14 cellular contexts compared by ENCODE assay signal in the genomic region with DNA sequence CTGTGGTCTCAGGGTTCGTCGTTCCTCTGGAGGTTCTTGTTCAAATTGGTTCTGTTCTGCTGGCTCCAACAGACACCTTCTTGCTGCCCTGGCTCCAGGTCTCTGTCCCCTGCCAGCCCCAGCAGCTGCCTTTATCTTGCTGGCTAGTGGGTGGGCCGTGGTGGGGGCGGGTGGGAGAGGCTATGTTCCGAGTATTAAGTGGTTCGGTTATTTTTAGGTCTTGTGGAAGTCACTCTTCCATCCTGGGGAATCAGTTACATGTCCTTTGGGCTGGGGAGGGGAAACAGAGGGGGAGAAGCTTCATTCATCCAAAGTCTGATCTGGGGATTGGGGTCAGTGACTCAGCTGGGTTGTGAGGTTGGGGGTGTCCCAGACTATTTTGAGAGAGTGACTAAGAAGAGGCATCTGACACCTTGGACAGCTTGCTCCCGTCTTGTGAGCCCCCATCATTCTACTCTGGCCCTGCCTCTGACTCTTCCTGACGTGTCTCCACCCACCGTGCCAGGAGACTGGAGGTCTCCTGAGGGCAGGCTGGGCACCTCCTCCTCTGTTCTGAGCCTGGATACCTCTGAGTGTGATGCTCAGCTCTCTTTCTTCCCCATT. TPM values are rescaled to one million over a fixed set of nuclear protein-coding genes. Genes with fewer than 3 reads are reported as not detected.
DNase-seq lines count a peak whose midpoint lies in the region; ATAC-seq and TF ChIP-seq lines count a peak whose summit lies in the region.
"Had no signal": no experiment of that assay in that cellular context is flagged by ENCODE, and none has a peak within 500 bp of the region (broad histone marks: within the 10 kb centered on the region; RNA-seq: fewer than 3 reads in every experiment).

XIRP1 (minus strand) TSS at position 106 of the 603 bp plus-strand sequence. CDS start 3,150 bp downstream, outside the sequence.

- CTCF ChIA-PET in activated CD4-positive, alpha-beta T cell treated with anti-CD3 and anti-CD28 coated beads for 36 hours (lab: Charles Lee) = interaction anchor here (0.6 to 14.9 kb wide), 14 partner anchors 12 to 671 kb away, joined by 3 to 447 read pairs (median 5); partner anchors contain the start of gene RPSA

- no peak within 1 kb of the TSS for H3K4me2 ChIP-seq in mesenchymal stem cell (ENCODE audit: low read length, poor library complexity, severe bottlenecking)

- intact Hi-C loops in activated CD4-positive, alpha-beta T cell treated with anti-CD3 and anti-CD28 coated beads for 36 hours (cut with DNase I, micrococcal nuclease) = loop anchor here (5.0 kb wide), 2 partner anchors 75 to 190 kb away; partner anchors contain the start of gene SLC25A38 (in 1 of the 2)

- peaks cover 42% of the 10 kb centered on the region for H3K4me1 Mint-ChIP-seq in activated CD4-positive, alpha-beta T cell treated with anti-CD3 and anti-CD28 coated beads for 36 hours
- H3K4me1 Mint-ChIP-seq in activated T-helper 17 cell treated with anti-CD3 and anti-CD28 coated beads, Interleukin-2, amount 50 U/mL, for 72 hours = peaks cover 19% of the 10 kb centered on the region

- no peaks in the 10 kb centered on the region for H3K27me3 Mint-ChIP-seq in activated CD4-positive, alpha-beta T cell treated with anti-CD3 and anti-CD28 coated beads for 36 hours
- H3K27me3 Mint-ChIP-seq in activated T-helper 17 cell treated with anti-CD3 and anti-CD28 coated beads, Interleukin-2, amount 50 U/mL, for 72 hours = no peaks in the 10 kb centered on the region

- H3K4me3 Mint-ChIP-seq in activated CD4-positive, alpha-beta T cell treated with anti-CD3 and anti-CD28 coated beads for 36 hours = peak within 1 kb of the TSS; percentile 40
- H3K4me3 Mint-ChIP-seq in activated T-helper 17 cell treated with anti-CD3 and anti-CD28 coated beads, Interleukin-2, amount 50 U/mL, for 72 hours = peak within 1 kb of the TSS; percentile 66
- H3K4me3 Mint-ChIP-seq: activated naive CD8-positive, alpha-beta T cell treated with anti-CD3 and anti-CD28 coated beads, Interleukin-2, amount 10 ng/mL, durations not matched to agents 7 days and 5 days had no signal

- H3K27ac ChIP-seq in mesenchymal stem cell (ENCODE audit: low read length, poor library complexity, severe bottlenecking) = no peak within 1 kb of the TSS

- 74% methylated on average over 9 of the region's 9 CpGs for WGBS in mesenchymal stem cell

- H3K18ac ChIP-seq in mesenchymal stem cell (ENCODE audit: low read depth in 1 of 2, low read length in 2 of 2) = no peak within 1 kb of the TSS

- H3K27me3 ChIP-seq in mesenchymal stem cell (ENCODE audit: control insufficient read depth in 1 of 2, insufficient read depth in 1 of 2, low read length in 2 of 2) = peaks cover 5 to 14% of the 10 kb centered on the region in 2 experiments
- H3K27me3 ChIP-seq in BE2C = no peaks in the 10 kb centered on the region

- POLR2A ChIA-PET in activated CD4-positive, alpha-beta T cell treated with anti-CD3 and anti-CD28 coated beads for 36 hours (lab: Charles Lee) = interaction anchor here (0.6 to 1.2 kb wide), 5 partner anchors 15 to 96 kb away, joined by 3 to 5 read pairs (median 3); no protein-coding TSS in a partner anchor

- H2BK12ac ChIP-seq in mesenchymal stem cell (ENCODE audit: low read length in 2 of 2) = no peak within 1 kb of the TSS

- peak; percentile 64 for DNase-seq in activated CD4-positive, alpha-beta T cell treated with anti-CD3 and anti-CD28 coated beads for 36 hours
- DNase-seq in activated CD4-positive, alpha-beta T cell treated with anti-CD3 and anti-CD28 coated beads, Interleukin-2, amount 50 U/mL, for 1 hour = no peak
- DNase-seq in mesenchymal stem cell (peak; percentile 35), BE2C (no peak)
- peak; percentile 31 to 54 for DNase-seq in stimulated activated CD8-positive, alpha-beta memory T cell treated with anti-CD3 and anti-CD28 coated beads, Interleukin-7, amount 100 ng/mL, for 48 hours (ENCODE audit: extremely low read depth in 1 of 2, low read depth in 1 of 2)
- DNase-seq: activated naive CD8-positive, alpha-beta T cell treated with anti-CD3 and anti-CD28 coated beads, Interleukin-2, amount 10 ng/mL, durations not matched to agents 7 days and 5 days; DMS79; OCI-M1 had no signal

- H3K4me3 ChIP-seq in mesenchymal stem cell (ENCODE audit: insufficient read depth in 1 of 2, low read depth in 1 of 2, low read length in 2 of 2) (no peak within 1 kb of the TSS), BE2C (ENCODE audit: low read depth, low read length) (no peak within 1 kb of the TSS)

- H3K79me1 ChIP-seq in mesenchymal stem cell (replicated peaks; ENCODE audit: low read length, poor library complexity, severe bottlenecking) = no peaks in the 10 kb centered on the region

- ATAC-seq in activated CD4-positive, alpha-beta T cell treated with anti-CD3 and anti-CD28 coated beads for 36 hours = peak; percentile 93
- ATAC-seq in activated T-helper 17 cell treated with anti-CD3 and anti-CD28 coated beads, Interleukin-2, amount 50 U/mL, for 72 hours (replicated peaks) = peak; percentile 95
- ATAC-seq in HG02973 (IDR thresholded peaks at IDR 0.05; ENCODE audit: unreplicated experiment) (no peak), HG03135 (IDR thresholded peaks at IDR 0.05; ENCODE audit: unreplicated experiment) (no peak)

- H2BK5ac ChIP-seq in mesenchymal stem cell (ENCODE audit: low read depth, low read length, poor library complexity, severe bottlenecking) = no peak within 1 kb of the TSS

- no peak within 1 kb of the TSS for H2BK120ac ChIP-seq in mesenchymal stem cell (ENCODE audit: low read depth, low read length)

- no peak within 1 kb of the TSS for H2BK15ac ChIP-seq in mesenchymal stem cell (ENCODE audit: low read depth, poor library complexity, severe bottlenecking)

- H3K4me1 ChIP-seq in mesenchymal stem cell (ENCODE audit: control insufficient read depth, insufficient read depth, low read depth, low read length) (peaks cover 17% of the 10 kb centered on the region), BE2C (no peaks in the 10 kb centered on the region)

- H2AFZ ChIP-seq in mesenchymal stem cell (ENCODE audit: low read depth, low read length) = no peak within 1 kb of the TSS

- no peaks in the 10 kb centered on the region for H3K36me3 Mint-ChIP-seq in activated CD4-positive, alpha-beta T cell treated with anti-CD3 and anti-CD28 coated beads for 36 hours (ENCODE audit: low read depth)
- H3K36me3 Mint-ChIP-seq in activated T-helper 17 cell treated with anti-CD3 and anti-CD28 coated beads, Interleukin-2, amount 50 U/mL, for 72 hours (ENCODE audit: low read depth) = no peaks in the 10 kb centered on the region
- H3K36me3 Mint-ChIP-seq: activated naive CD8-positive, alpha-beta T cell treated with anti-CD3 and anti-CD28 coated beads, Interleukin-2, amount 10 ng/mL, durations not matched to agents 7 days and 5 days had no signal

- H4K91ac ChIP-seq in mesenchymal stem cell (ENCODE audit: low read length) = no peak within 1 kb of the TSS

- H3K27ac Mint-ChIP-seq in activated CD4-positive, alpha-beta T cell treated with anti-CD3 and anti-CD28 coated beads for 36 hours = peak within 1 kb of the TSS; percentile 72
- peak within 1 kb of the TSS; percentile 67 for H3K27ac Mint-ChIP-seq in activated T-helper 17 cell treated with anti-CD3 and anti-CD28 coated beads, Interleukin-2, amount 50 U/mL, for 72 hours
- H3K27ac Mint-ChIP-seq: activated naive CD8-positive, alpha-beta T cell treated with anti-CD3 and anti-CD28 coated beads, Interleukin-2, amount 10 ng/mL, durations not matched to agents 7 days and 5 days had no signal

- H3K9me3 ChIP-seq in mesenchymal stem cell (ENCODE audit: control insufficient read depth, low read length) (no peaks in the 10 kb centered on the region), BE2C (no peaks in the 10 kb centered on the region)

- no peak within 1 kb of the TSS for H2AK5ac ChIP-seq in mesenchymal stem cell (ENCODE audit: low read length, severe bottlenecking)

- TF ChIP-seq CTCF in BE2C (IDR thresholded peaks at IDR 0.05; ENCODE audit: low read depth, low read length) = no peak

- H3K14ac ChIP-seq in mesenchymal stem cell (ENCODE audit: low read length in 2 of 2) = no peak within 1 kb of the TSS

- H3K36me3 ChIP-seq in mesenchymal stem cell (ENCODE audit: control insufficient read depth in 1 of 2, insufficient read depth in 2 of 2, low read depth in 1 of 2, low read length in 2 of 2) (no peaks in the 10 kb centered on the region), BE2C (no peaks in the 10 kb centered on the region)

- no peak within 1 kb of the TSS for H3K23ac ChIP-seq in mesenchymal stem cell (ENCODE audit: low read length in 2 of 2)

- H3K9ac ChIP-seq in mesenchymal stem cell (ENCODE audit: low read length) = no peak within 1 kb of the TSS

- H3K9me3 Mint-ChIP-seq in activated CD4-positive, alpha-beta T cell treated with anti-CD3 and anti-CD28 coated beads for 36 hours (ENCODE audit: low read depth) = no peaks in the 10 kb centered on the region
- H3K9me3 Mint-ChIP-seq in activated T-helper 17 cell treated with anti-CD3 and anti-CD28 coated beads, Interleukin-2, amount 50 U/mL, for 72 hours = no peaks in the 10 kb centered on the region
- H3K9me3 Mint-ChIP-seq: activated naive CD8-positive, alpha-beta T cell treated with anti-CD3 and anti-CD28 coated beads, Interleukin-2, amount 10 ng/mL, durations not matched to agents 7 days and 5 days had no signal

- H3K4ac ChIP-seq in mesenchymal stem cell (ENCODE audit: low read depth in 1 of 2, low read length in 2 of 2) = no peak within 1 kb of the TSS

- no peak within 1 kb of the TSS for H4K8ac ChIP-seq in mesenchymal stem cell (ENCODE audit: low read length)

RNA-seq across cellular contexts. Expression of gene XIRP1, which starts in this region (rescaled TPM):
- 1 to 10 TPM; 1.4 to 2.2 TPM for total RNA-seq in activated CD4-positive, alpha-beta T cell treated with anti-CD3 and anti-CD28 coated beads for 36 hours
- 10 to 100 TPM in 1 of 2 donors, under 1 TPM in 1; 0.99 to 17.2 TPM for total RNA-seq in activated T-helper 17 cell treated with anti-CD3 and anti-CD28 coated beads, Interleukin-2, amount 50 U/mL, for 72 hours
- 0.08 TPM for polyA plus RNA-seq in mesenchymal stem cell (2013, experiment 1 of 2)
- 0.03 TPM for polyA plus RNA-seq in mesenchymal stem cell (2013, experiment 2 of 2)
- not detected for polyA plus RNA-seq in BE2C (2012; ENCODE audit: insufficient read depth, insufficient read length, low read depth)
- total RNA-seq: activated naive CD8-positive, alpha-beta T cell treated with anti-CD3 and anti-CD28 coated beads, Interleukin-2, amount 10 ng/mL, durations not matched to agents 7 days and 5 days; dermis microvascular lymphatic vessel endothelial cell; glomerular endothelial cell; lower leg skin had no signal

Comparison
In these comparisons a context has a peak if more than half of its experiments do, and no peak if none do; other contexts are left out.
1. DNase-seq: peak in activated CD4-positive, alpha-beta T cell treated with anti-CD3 and anti-CD28 coated beads for 36 hours (single experiment), mesenchymal stem cell (single experiment) and stimulated activated CD8-positive, alpha-beta memory T cell treated with anti-CD3 and anti-CD28 coated beads, Interleukin-7, amount 100 ng/mL, for 48 hours (2 of 2); none in activated CD4-positive, alpha-beta T cell treated with anti-CD3 and anti-CD28 coated beads, Interleukin-2, amount 50 U/mL, for 1 hour (single experiment) and BE2C (single experiment).
2. ATAC-seq: peak in activated CD4-positive, alpha-beta T cell treated with anti-CD3 and anti-CD28 coated beads for 36 hours (single experiment) and activated T-helper 17 cell treated with anti-CD3 and anti-CD28 coated beads, Interleukin-2, amount 50 U/mL, for 72 hours (single experiment); none in HG02973 (single experiment) and HG03135 (single experiment).